ENCODE assay signal across 21 cellular contexts in genomic region chr5:8814081-8814480, GRCh38.
"Had no signal": no experiment of that assay in that cellular context is flagged by ENCODE, and none has a peak within 500 bp of the region (broad histone marks: within the 10 kb centered on the region; RNA-seq: fewer than 3 reads in every experiment).

No MANE protein-coding gene starts in this region.

- H3K27me3 Mint-ChIP-seq: IgD-negative memory B cell had no signal

- FAIRE-seq: HTR-8/SVneo, K562 had no signal

- H3K4me3 ChIP-seq: K562 had no signal

- H3K9me3 ChIP-seq: SK-N-SH had no signal

- H3K4me2 ChIP-seq: KMS-11, SK-N-SH had no signal

- H3K4me3 Mint-ChIP-seq: IgD-negative memory B cell had no signal

- ATAC-seq: K562, Panc1, PC-3 had no signal

- DNase-seq: MM.1S, NCI-H1092 treated with DMSO at 0.1 percent for 48 hours, NCI-H1436, NCI-H187, NCI-H2029, NCI-H2081 treated with DMSO at 0.1 percent for 48 hours, NCI-H2227 treated with DMSO at 0.1 percent for 48 hours, NCI-H524, NCI-H526 treated with DMSO at 0.1 percent for 48 hours, NCI-H774, PC-3, SHP77, SK-N-SH, SW 1271 had no signal

- H3K9me2 ChIP-seq: SK-N-SH had no signal

- H3K36me3 Mint-ChIP-seq: IgD-negative memory B cell had no signal

- H3K27ac Mint-ChIP-seq: IgD-negative memory B cell had no signal

- H3K27ac ChIP-seq: HL-60, KMS-11, RWPE1 had no signal
